19 cellular contexts compared by ENCODE assay signal in the genomic region with DNA sequence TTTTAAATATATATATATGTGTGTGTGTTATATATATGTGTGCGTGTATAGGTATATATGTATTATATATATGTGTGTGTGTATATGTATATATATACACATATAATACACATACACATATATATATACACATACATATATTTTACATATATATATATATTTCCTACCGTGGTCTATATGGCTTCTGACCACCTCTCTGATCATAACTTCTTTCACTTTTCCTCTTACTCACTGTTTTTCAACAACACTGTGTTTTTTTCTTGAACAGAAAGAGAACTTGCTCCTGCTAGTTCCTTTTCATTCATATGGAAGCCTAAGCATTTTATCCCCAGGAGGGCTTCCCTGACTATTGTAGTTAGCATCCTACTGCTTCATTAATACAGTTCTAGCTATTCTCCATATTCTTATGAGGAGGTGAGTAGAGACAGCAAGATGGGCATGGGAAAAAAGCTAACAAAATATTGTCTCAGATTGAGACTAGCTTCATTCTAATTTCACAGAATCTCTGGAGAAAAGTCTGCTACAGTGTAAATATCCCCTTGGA. TPM values are rescaled to one million over a fixed set of nuclear protein-coding genes. Genes with fewer than 3 reads are reported as not detected.
A peak's percentile ranks its signal among the peaks of the same experiment; 100 is the strongest.
DNase-seq lines count a peak whose midpoint lies in the region; ATAC-seq, FAIRE-seq and TF ChIP-seq lines count a peak whose summit lies in the region.
"Had no signal": no experiment of that assay in that cellular context is flagged by ENCODE, and none has a peak within 500 bp of the region (broad histone marks: within the 10 kb centered on the region; RNA-seq: fewer than 3 reads in every experiment).

No MANE protein-coding gene starts in this region.

- no peaks in the 10 kb centered on the region for H3K27me3 ChIP-seq in NT2/D1 (ENCODE audit: insufficient read depth, insufficient read length)
- no peaks in the 10 kb centered on the region for H3K27me3 ChIP-seq in iPS-20b (ENCODE audit: insufficient read depth, low read length)

- peak overlapping the region; percentile 24 for H3K27ac Mint-ChIP-seq in activated CD8-positive, alpha-beta T cell treated with anti-CD3 and anti-CD28 coated beads, Interleukin-2, amount 10 ng/mL, durations not matched to agents 7 days and 5 days
- H3K27ac Mint-ChIP-seq in activated CD8-positive, alpha-beta T cell treated with anti-CD3 and anti-CD28 coated beads for 36 hours, result no peak overlapping the region
- H3K27ac Mint-ChIP-seq: B cell; CD4-positive, alpha-beta T cell; HFFc6 had no signal

- H3K9me3 Mint-ChIP-seq in activated CD8-positive, alpha-beta T cell treated with anti-CD3 and anti-CD28 coated beads, Interleukin-2, amount 10 ng/mL, durations not matched to agents 7 days and 5 days (ENCODE audit: insufficient read depth), result no peaks in the 10 kb centered on the region
- H3K9me3 Mint-ChIP-seq in activated CD8-positive, alpha-beta T cell treated with anti-CD3 and anti-CD28 coated beads for 36 hours, result no peaks in the 10 kb centered on the region
- H3K9me3 Mint-ChIP-seq: CD4-positive, alpha-beta T cell; HFFc6 had no signal

- FAIRE-seq in GM19239 (lab: Jason Lieb, UNC), result peak; percentile 21
- FAIRE-seq: GM12878, H1, HepG2, HTR-8/SVneo had no signal

- no peaks in the 10 kb centered on the region for H3K27me3 Mint-ChIP-seq in activated CD8-positive, alpha-beta T cell treated with anti-CD3 and anti-CD28 coated beads, Interleukin-2, amount 10 ng/mL, durations not matched to agents 7 days and 5 days (ENCODE audit: low read depth)
- no peaks in the 10 kb centered on the region for H3K27me3 Mint-ChIP-seq in activated CD8-positive, alpha-beta T cell treated with anti-CD3 and anti-CD28 coated beads for 36 hours
- H3K27me3 Mint-ChIP-seq: B cell; CD4-positive, alpha-beta T cell had no signal

- peak overlapping the region; percentile 6 for H3K4me3 Mint-ChIP-seq in activated CD8-positive, alpha-beta T cell treated with anti-CD3 and anti-CD28 coated beads, Interleukin-2, amount 10 ng/mL, durations not matched to agents 7 days and 5 days
- no peak overlapping the region for H3K4me3 Mint-ChIP-seq in activated CD8-positive, alpha-beta T cell treated with anti-CD3 and anti-CD28 coated beads for 36 hours
- H3K4me3 Mint-ChIP-seq: B cell; CD4-positive, alpha-beta T cell; HFFc6 had no signal

- POLR2A ChIA-PET in activated CD8-positive, alpha-beta T cell treated with anti-CD3 and anti-CD28 coated beads, Interleukin-2, amount 10 ng/mL, durations not matched to agents 7 days and 5 days (lab: Charles Lee), result no interaction called here
- POLR2A ChIA-PET in activated CD8-positive, alpha-beta T cell treated with anti-CD3 and anti-CD28 coated beads for 36 hours (lab: Charles Lee), result no interaction called here

- no peak for DNase-seq in activated CD8-positive, alpha-beta T cell treated with anti-CD3 and anti-CD28 coated beads, Interleukin-2, amount 10 ng/mL, durations not matched to agents 7 days and 5 days
- no peak for DNase-seq in activated CD8-positive, alpha-beta T cell treated with anti-CD3 and anti-CD28 coated beads for 36 hours
- no peak for DNase-seq in GM19239 (ENCODE audit: insufficient read length, low spot score)
- peak; percentile 25 for DNase-seq in NT2/D1 (ENCODE audit: low read depth, low spot score)
- DNase-seq in NCI-H748 treated with DMSO at 0.1 percent for 48 hours (lab: John Stamatoyannopoulos, UW), result no peak
- DNase-seq: C1 segment of cervical spinal cord; Calu3; CD4-positive, alpha-beta T cell; DMS 273 treated with DMSO at 0.1 percent for 48 hours; HCEC 1CT; HFFc6 had no signal

- H3K9ac ChIP-seq in NT2/D1 (ENCODE audit: insufficient read length, low read depth) (no peak overlapping the region), iPS-20b (ENCODE audit: low read depth, low read length) (no peak overlapping the region)

- H3K4me3 ChIP-seq in NT2/D1 (ENCODE audit: insufficient read length, low read depth) (no peak overlapping the region), iPS-20b (ENCODE audit: low read length) (peak overlapping the region; percentile 44; the same call in 1 of the 2 replicates)
- H3K4me3 ChIP-seq: GM12878 had no signal

- H3K4me1 Mint-ChIP-seq in activated CD8-positive, alpha-beta T cell treated with anti-CD3 and anti-CD28 coated beads, Interleukin-2, amount 10 ng/mL, durations not matched to agents 7 days and 5 days (ENCODE audit: low read depth), result peaks cover 22% of the 10 kb centered on the region
- no peaks in the 10 kb centered on the region for H3K4me1 Mint-ChIP-seq in activated CD8-positive, alpha-beta T cell treated with anti-CD3 and anti-CD28 coated beads for 36 hours (ENCODE audit: low read depth)
- H3K4me1 Mint-ChIP-seq: B cell had no signal

- H3K4me1 ChIP-seq in NT2/D1 (ENCODE audit: insufficient read depth, insufficient read length) (no peaks in the 10 kb centered on the region), iPS-20b (ENCODE audit: insufficient read depth, low read length) (peaks cover 24% of the 10 kb centered on the region)

- no peaks in the 10 kb centered on the region for H3K9me3 ChIP-seq in NT2/D1 (ENCODE audit: insufficient read depth, low read length)
- H3K9me3 ChIP-seq in iPS-20b (ENCODE audit: insufficient read depth, low read depth, low read length), result no peaks in the 10 kb centered on the region

- H3K36me3 Mint-ChIP-seq in activated CD8-positive, alpha-beta T cell treated with anti-CD3 and anti-CD28 coated beads, Interleukin-2, amount 10 ng/mL, durations not matched to agents 7 days and 5 days (ENCODE audit: low read depth), result peaks cover 14% of the 10 kb centered on the region
- peaks cover 6% of the 10 kb centered on the region for H3K36me3 Mint-ChIP-seq in activated CD8-positive, alpha-beta T cell treated with anti-CD3 and anti-CD28 coated beads for 36 hours (ENCODE audit: low read depth)

- intact Hi-C loops in activated CD8-positive, alpha-beta T cell treated with anti-CD3 and anti-CD28 coated beads for 36 hours (cut with micrococcal nuclease), result no loop called here

- CTCF ChIA-PET in activated CD8-positive, alpha-beta T cell treated with anti-CD3 and anti-CD28 coated beads, Interleukin-2, amount 10 ng/mL, durations not matched to agents 7 days and 5 days (lab: Charles Lee), result interaction anchor here (1.6 kb wide), 1 partner anchor 8 kb away, joined by 3 read pairs; no protein-coding TSS in a partner anchor
- CTCF ChIA-PET in activated CD8-positive, alpha-beta T cell treated with anti-CD3 and anti-CD28 coated beads for 36 hours (lab: Charles Lee), result interaction anchor here (1.3 to 1.6 kb wide), 2 partner anchors 145 to 168 kb away, joined by 4 read pairs; no protein-coding TSS in a partner anchor

- no peaks in the 10 kb centered on the region for H3K36me3 ChIP-seq in NT2/D1 (ENCODE audit: insufficient read depth, insufficient read length, low read length)
- no peaks in the 10 kb centered on the region for H3K36me3 ChIP-seq in iPS-20b (ENCODE audit: insufficient read depth, low read depth, low read length)

- no peak for ATAC-seq in activated CD8-positive, alpha-beta T cell treated with anti-CD3 and anti-CD28 coated beads, Interleukin-2, amount 10 ng/mL, durations not matched to agents 7 days and 5 days
- no peak for ATAC-seq in activated CD8-positive, alpha-beta T cell treated with anti-CD3 and anti-CD28 coated beads for 36 hours
- ATAC-seq in esophagus mucosa, result no peak
- ATAC-seq: GM12878, HepG2 had no signal

- H3K27ac ChIP-seq in iPS-20b (ENCODE audit: low read length), result no peak overlapping the region

- no peak for TF ChIP-seq CTCF in activated CD8-positive, alpha-beta T cell treated with anti-CD3 and anti-CD28 coated beads for 36 hours (IDR thresholded peaks at IDR 0.05)

RNA-seq across cellular contexts. Expression of a gene that starts 38.5 kb away (rescaled TPM):
- 100 to 1,000 TPM; 211 to 219 TPM for total RNA-seq in activated CD8-positive, alpha-beta T cell treated with anti-CD3 and anti-CD28 coated beads, Interleukin-2, amount 10 ng/mL, durations not matched to agents 7 days and 5 days
- 10 to 100 TPM; 59.8 to 70.0 TPM for total RNA-seq in activated CD8-positive, alpha-beta T cell treated with anti-CD3 and anti-CD28 coated beads for 36 hours
- total RNA-seq in esophagus mucosa, result 86.4 TPM
- total RNA-seq: G401 had no signal
